8 cellular contexts compared by ENCODE assay signal in the genomic region with DNA sequence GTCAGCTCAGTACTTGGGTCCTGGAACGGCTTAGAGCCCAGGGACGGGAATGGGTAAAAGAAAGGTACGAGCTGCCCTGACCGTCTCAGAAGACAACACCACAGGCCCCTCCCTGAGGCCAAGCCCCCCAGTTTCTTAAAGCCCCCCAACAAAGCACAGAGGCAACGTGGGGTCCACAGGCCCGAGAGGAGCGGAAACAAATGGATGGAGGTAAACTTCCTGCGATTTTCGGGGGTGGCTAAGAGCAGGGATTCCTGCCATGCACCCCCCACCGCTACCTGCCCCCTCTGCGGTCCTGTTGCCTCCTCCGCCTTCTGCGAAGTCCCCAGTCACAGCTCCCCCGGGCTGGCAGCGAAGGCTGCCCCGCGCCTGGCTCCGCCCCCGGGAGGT.
DNase-seq lines count a peak whose midpoint lies in the region; ATAC-seq lines count a peak whose summit lies in the region.

No MANE protein-coding gene starts in this region.

- peak; percentile 28 for DNase-seq in stimulated activated CD4-positive, alpha-beta T cell treated with anti-CD3 and anti-CD28 coated beads, Interleukin-12 subunit alpha, Interleukin-12 subunit beta, amount 100 ng/mL, for 4 hours
- no peak for DNase-seq in stimulated activated CD4-positive, alpha-beta T cell treated with anti-CD3 and anti-CD28 coated beads, Interleukin-4, amount 100 ng/mL, for 24 hours
- DNase-seq in amniotic epithelial cell (ENCODE audit: low read depth) (peak; percentile 28), T-helper 9 cell (no peak), NCI-H1930 (lab: John Stamatoyannopoulos, UW) (no peak)
- DNase-seq in stimulated activated CD4-positive, alpha-beta T cell treated with anti-CD3 and anti-CD28 coated beads, Interleukin-4, amount 100 ng/mL, for 4 hours, result peak; percentile 23 to 43

- peak overlapping the region; percentile 43 for H3K4me3 ChIP-seq in iPS-11a (ENCODE audit: low read depth, low read length)

- no peak for ATAC-seq in GM18498 (IDR thresholded peaks at IDR 0.05; ENCODE audit: unreplicated experiment)

Comparison
In these comparisons a context has a peak if more than half of its experiments do, and no peak if none do; other contexts are left out.
1. DNase-seq: peak in stimulated activated CD4-positive, alpha-beta T cell treated with anti-CD3 and anti-CD28 coated beads, Interleukin-12 subunit alpha, Interleukin-12 subunit beta, amount 100 ng/mL, for 4 hours (single experiment), amniotic epithelial cell (single experiment) and stimulated activated CD4-positive, alpha-beta T cell treated with anti-CD3 and anti-CD28 coated beads, Interleukin-4, amount 100 ng/mL, for 4 hours (2 of 2); none in stimulated activated CD4-positive, alpha-beta T cell treated with anti-CD3 and anti-CD28 coated beads, Interleukin-4, amount 100 ng/mL, for 24 hours (single experiment), T-helper 9 cell (single experiment) and NCI-H1930 (0 of 2).